31 cellular contexts compared by ENCODE assay signal in genomic region chr5:13189532-13189931, GRCh38.
"Had no signal": no experiment of that assay in that cellular context is flagged by ENCODE, and none has a peak within 500 bp of the region (broad histone marks: within the 10 kb centered on the region; RNA-seq: fewer than 3 reads in every experiment).

No MANE protein-coding gene starts in this region.

- H3K9me3 ChIP-seq: adrenal gland, MG63 had no signal

- H3K4me3 Mint-ChIP-seq: activated B cell treated with CpG ODN at 0.5 μM for 24 hours; activated CD4-positive, alpha-beta memory T cell treated with anti-CD3 and anti-CD28 coated beads for 36 hours; activated naive CD4-positive, alpha-beta T cell treated with anti-CD3 and anti-CD28 coated beads for 36 hours; activated T-cell treated with anti-CD3 and anti-CD28 coated beads, Interleukin-2, amount 50 U/mL, for 4 hours; activated T-helper 1 cell treated with anti-CD3 and anti-CD28 coated beads, Interleukin-12 subunit alpha, Interleukin-12 subunit beta, Interleukin-2, Interleukin-4 antibody, amounts not matched to agents 30 ng/mL and 10 ng/mL and 1 ng/mL, durations not matched to agents 14 hours and 24 hours and 36 hours had no signal

- H3K36me3 Mint-ChIP-seq: activated CD4-positive, alpha-beta memory T cell treated with anti-CD3 and anti-CD28 coated beads for 36 hours; activated naive CD4-positive, alpha-beta T cell treated with anti-CD3 and anti-CD28 coated beads, Interleukin-2, amount 50 U/mL, for 72 hours had no signal

- H3K4me3 ChIP-seq: adrenal gland, MG63 had no signal

- H3K36me3 ChIP-seq: adrenal gland, MG63 had no signal

- H3K27ac Mint-ChIP-seq: activated B cell treated with CpG ODN at 0.5 μM for 24 hours; activated CD4-positive, alpha-beta memory T cell treated with anti-CD3 and anti-CD28 coated beads for 36 hours; activated naive CD4-positive, alpha-beta T cell treated with anti-CD3 and anti-CD28 coated beads for 36 hours; activated naive CD4-positive, alpha-beta T cell treated with anti-CD3 and anti-CD28 coated beads, Interleukin-2, amount 50 U/mL, for 72 hours; activated T-helper 1 cell treated with anti-CD3 and anti-CD28 coated beads, Interleukin-12 subunit alpha, Interleukin-12 subunit beta, Interleukin-2, Interleukin-4 antibody, amounts not matched to agents 30 ng/mL and 10 ng/mL and 1 ng/mL, durations not matched to agents 14 hours and 24 hours and 36 hours had no signal

- ATAC-seq: activated naive CD4-positive, alpha-beta T cell treated with anti-CD3 and anti-CD28 coated beads, Interleukin-2, amount 50 U/mL, for 72 hours; activated T-cell treated with anti-CD3 and anti-CD28 coated beads, Interleukin-2, amount 50 U/mL, for 4 hours; Panc1; SK-N-SH treated with all-trans-retinoic acid at 6 μM for 48 hours had no signal

- DNase-seq: activated B cell treated with CpG ODN at 0.5 μM for 24 hours; activated CD4-positive, alpha-beta memory T cell treated with anti-CD3 and anti-CD28 coated beads for 36 hours; activated CD4-positive, alpha-beta T cell treated with anti-CD3 and anti-CD28 coated beads for 4 hours; activated CD4-positive, alpha-beta T cell treated with anti-CD3 and anti-CD28 coated beads, Interleukin-2, amount 50 U/mL, for 1 hour; activated CD4-positive, CD25-positive, alpha-beta regulatory T cell treated with anti-CD3 and anti-CD28 coated beads, Interleukin-2, amount 50 U/mL, for 72 hours; activated CD8-positive, alpha-beta memory T cell treated with anti-CD3 and anti-CD28 coated beads, Interleukin-2, amount 50 U/mL, for 4 hours; activated gamma-delta T cell treated with Interleukin-2 at 50 U/mL for 16 hours; activated naive CD4-positive, alpha-beta T cell treated with anti-CD3 and anti-CD28 coated beads for 36 hours; activated T-cell treated with anti-CD3 and anti-CD28 coated beads for 4 hours; activated T-cell treated with anti-CD3 and anti-CD28 coated beads, Interleukin-2, amount 50 U/mL, for 4 hours; Kasumi-1; KG1; MG63; NCI-H1092; NCI-H1436 treated with DMSO at 0.1 percent for 48 hours; NCI-H187; NCI-H2081; NCI-H226; NCI-H524 treated with DMSO at 0.1 percent for 48 hours; RPMI8226; SIG-M5; SW 1271; T-helper 1 cell; T-helper 2 cell; T-helper 9 cell had no signal

- H3K4me1 Mint-ChIP-seq: activated B cell treated with CpG ODN at 0.5 μM for 24 hours had no signal

- H3K27me3 ChIP-seq: adrenal gland, MG63 had no signal

- H3K27me3 Mint-ChIP-seq: activated B cell treated with CpG ODN at 0.5 μM for 24 hours; activated CD4-positive, alpha-beta memory T cell treated with anti-CD3 and anti-CD28 coated beads for 36 hours had no signal

- H3K27ac ChIP-seq: adrenal gland, VCaP had no signal
